In genomic region chr12:49296836-49297694, GRCh38 we compare ENCODE assay signal across 1 cellular context.
TF ChIP-seq lines count a peak whose summit lies in the region.

No MANE protein-coding gene starts in this region.

TF ChIP-seq in HepG2, 621 proteins besides CTCF, POLR2A, EP300 and RAD21 (continues in another document):
- no peak for TF ChIP-seq CBFB (CRISPR knock-in tag; IDR thresholded peaks at IDR 0.05)
- no peak for TF ChIP-seq PAX8 (CRISPR knock-in tag; IDR thresholded peaks at IDR 0.05; ENCODE audit: borderline replicate concordance)
- TF ChIP-seq ZNF646 (CRISPR knock-in tag; IDR thresholded peaks at IDR 0.05): no peak
- TF ChIP-seq ATF7 (IDR thresholded peaks at IDR 0.05): no peak
- no peak for TF ChIP-seq ATF7 (CRISPR knock-in tag; IDR thresholded peaks at IDR 0.05)
- TF ChIP-seq ZNF207 (IDR thresholded peaks at IDR 0.05; ENCODE audit: borderline replicate concordance): no peak
- no peak for TF ChIP-seq DDIT3 (CRISPR knock-in tag; IDR thresholded peaks at IDR 0.05)
- no peak for TF ChIP-seq HCFC1 (IDR thresholded peaks at IDR 0.05; ENCODE audit: low read depth, low read length)
- no peak for TF ChIP-seq YY1 (IDR thresholded peaks at IDR 0.05; ENCODE audit: insufficient read depth, insufficient replicate concordance, low read depth, low read length)
- peak; percentile 2 for TF ChIP-seq RBM39 (IDR thresholded peaks at IDR 0.05; ENCODE audit: low read depth, low read length, poor library complexity, severe bottlenecking)
- TF ChIP-seq MAFG (CRISPR knock-in tag; IDR thresholded peaks at IDR 0.05): no peak
- TF ChIP-seq CEBPZ (IDR thresholded peaks at IDR 0.05; ENCODE audit: low read length): no peak
- TF ChIP-seq NONO (IDR thresholded peaks at IDR 0.05): no peak
- no peak; the same call in 1 of the 2 replicates for TF ChIP-seq NONO (CRISPR knock-in tag; conservative IDR thresholded peaks at IDR 0.05)
- TF ChIP-seq NR0B2 (CRISPR knock-in tag; IDR thresholded peaks at IDR 0.05): no peak
- no peak for TF ChIP-seq ZNF276 (CRISPR knock-in tag; IDR thresholded peaks at IDR 0.05; ENCODE audit: low read depth)
- TF ChIP-seq CAMTA2 (CRISPR knock-in tag; IDR thresholded peaks at IDR 0.05; ENCODE audit: borderline replicate concordance): no peak
- TF ChIP-seq CCDC6 (CRISPR knock-in tag; IDR thresholded peaks at IDR 0.05): 0 out of 2 replicates have a peak, but pooled peaks have one; percentile 31
- TF ChIP-seq NCOR1 (IDR thresholded peaks at IDR 0.05; ENCODE audit: borderline replicate concordance, low read length): no peak
- TF ChIP-seq ETS1 (CRISPR knock-in tag; IDR thresholded peaks at IDR 0.05): no peak
- no peak for TF ChIP-seq MXD1 (CRISPR knock-in tag; IDR thresholded peaks at IDR 0.05)
- 0 out of 2 replicates have a peak, but pooled peaks have one; percentile 2 for TF ChIP-seq ZNF580 (CRISPR knock-in tag; IDR thresholded peaks at IDR 0.05; ENCODE audit: borderline replicate concordance, low read depth)
- no peak for TF ChIP-seq ZKSCAN1 (IDR thresholded peaks at IDR 0.05; ENCODE audit: low read length)
- no peak for TF ChIP-seq DBP (CRISPR knock-in tag; IDR thresholded peaks at IDR 0.05; ENCODE audit: not compliant biosample characterization)
- no peak for TF ChIP-seq XBP1 (CRISPR knock-in tag; IDR thresholded peaks at IDR 0.05)
- no peak for TF ChIP-seq ZNF234 (CRISPR knock-in tag; conservative IDR thresholded peaks at IDR 0.05)
- no peak for TF ChIP-seq DNMT1 (CRISPR knock-in tag; IDR thresholded peaks at IDR 0.05)
- no peak for TF ChIP-seq REPIN1 (CRISPR knock-in tag; IDR thresholded peaks at IDR 0.05; ENCODE audit: borderline replicate concordance, low read depth)
- no peak for TF ChIP-seq GPBP1L1 (CRISPR knock-in tag; IDR thresholded peaks at IDR 0.05)
- no peak for TF ChIP-seq ZNF510 (CRISPR knock-in tag; IDR thresholded peaks at IDR 0.05; ENCODE audit: low read depth)
- TF ChIP-seq ZKSCAN5 (CRISPR knock-in tag; IDR thresholded peaks at IDR 0.05): no peak
- no peak for TF ChIP-seq ZNF281 (CRISPR knock-in tag; IDR thresholded peaks at IDR 0.05; ENCODE audit: borderline replicate concordance)
- TF ChIP-seq ZUFSP (CRISPR knock-in tag; IDR thresholded peaks at IDR 0.05; ENCODE audit: borderline replicate concordance): no peak
- TF ChIP-seq CENPT (CRISPR knock-in tag; IDR thresholded peaks at IDR 0.05; ENCODE audit: low read depth): peak; percentile 62; the same call in 1 of the 2 replicates
- TF ChIP-seq WIZ (CRISPR knock-in tag; IDR thresholded peaks at IDR 0.05): no peak
- peak; percentile 14 for TF ChIP-seq TAF15 (IDR thresholded peaks at IDR 0.05; ENCODE audit: low read depth, low read length, poor library complexity, severe bottlenecking)
- TF ChIP-seq HNRNPK (IDR thresholded peaks at IDR 0.05; ENCODE audit: low read depth, low read length, poor library complexity, severe bottlenecking): no peak
- TF ChIP-seq KMT2B (CRISPR knock-in tag; IDR thresholded peaks at IDR 0.05): no peak
- TF ChIP-seq PCBP2 (optimal IDR thresholded peaks at IDR 0.05; ENCODE audit: low read depth, low read length, poor library complexity, severe bottlenecking): no peak
